Comparison of ENCODE assay signal across 8 cellular contexts in genomic region chr5:154610321-154611154, GRCh38.
DNase-seq lines count a peak whose midpoint lies in the region; ATAC-seq, FAIRE-seq and TF ChIP-seq lines count a peak whose summit lies in the region.

No MANE protein-coding gene starts in this region.

- H3K36me3 Mint-ChIP-seq in activated naive CD4-positive, alpha-beta T cell treated with anti-CD3 and anti-CD28 coated beads, Interleukin-2, amount 50 U/mL, for 72 hours, result no peaks in the 10 kb centered on the region

- H3K27ac Mint-ChIP-seq in activated naive CD4-positive, alpha-beta T cell treated with anti-CD3 and anti-CD28 coated beads, Interleukin-2, amount 50 U/mL, for 72 hours, result no peak overlapping the region

- peaks cover 18% of the 10 kb centered on the region for H3K4me1 ChIP-seq in cardiac muscle cell (ENCODE audit: low read depth)
- peaks cover 0 to 10% (median 0%) of the 10 kb centered on the region in 3 donors for H3K4me1 ChIP-seq in pancreas

- H3K36me3 ChIP-seq in cardiac muscle cell (no peaks in the 10 kb centered on the region), pancreas (no peaks in the 10 kb centered on the region)

- no peak overlapping the region for H3K4me3 ChIP-seq in Jurkat, Clone E6-1 (ENCODE audit: low read length)
- H3K4me3 ChIP-seq in cardiac muscle cell (peak overlapping the region; percentile 30), pancreas (peak overlapping the region in 2 of 4 donors; percentile 9 to 46)

- H3K9me3 ChIP-seq in cardiac muscle cell (ENCODE audit: low read depth), result no peaks in the 10 kb centered on the region
- H3K9me3 ChIP-seq in pancreas, result no peaks in the 10 kb centered on the region

- FAIRE-seq in pancreas (lab: Jason Lieb, UNC), result no peak

- CTCF ChIA-PET in RWPE1 (lab: Yijun Ruan, JAX), result interaction anchor here (0.5 to 4.8 kb wide), 17 partner anchors 16 to 1736 kb away, joined by 3 to 40 read pairs (median 3); no protein-coding TSS in a partner anchor

- H3K27me3 ChIP-seq in cardiac muscle cell, result peaks cover 27% of the 10 kb centered on the region
- H3K27me3 ChIP-seq in pancreas, result peaks cover 0 to 28% (median 0%) of the 10 kb centered on the region in 4 donors

- POLR2A ChIA-PET in RWPE1 (lab: Yijun Ruan, JAX; ENCODE audit: low non-redundant PET), result no interaction called here

- DNase-seq in ELR (ENCODE audit: low read depth), result peak; percentile 82
- peak; percentile 35 for DNase-seq in Jurkat, Clone E6-1 (ENCODE audit: low read depth, low spot score)
- DNase-seq in RWPE1 (ENCODE audit: low spot score), result peak; percentile 91
- peak in 1 of 2 donors; percentile 84 for DNase-seq in activated naive CD4-positive, alpha-beta T cell treated with anti-CD3 and anti-CD28 coated beads, Interleukin-2, amount 50 U/mL, for 72 hours (ENCODE audit: low spot score in 2 of 2)
- peak; percentile 83 to 91 for DNase-seq in cardiac muscle cell (ENCODE audit: low read depth in 1 of 2, low spot score in 1 of 2)
- DNase-seq in pancreas, result peak; percentile 50 to 91 (median 79)
- peak; percentile 76 for DNase-seq in ureter (ENCODE audit: low spot score)

- TF ChIP-seq CTCF in RWPE1 (conservative IDR thresholded peaks at IDR 0.05; ENCODE audit: low read depth) (peak; percentile 86), cardiac muscle cell (IDR thresholded peaks at IDR 0.05; ENCODE audit: low read depth, low read length) (peak; percentile 96), pancreas (IDR thresholded peaks at IDR 0.05) (peak; percentile 45 to 83 (median 74))

- H3K9me3 Mint-ChIP-seq in activated naive CD4-positive, alpha-beta T cell treated with anti-CD3 and anti-CD28 coated beads, Interleukin-2, amount 50 U/mL, for 72 hours, result no peaks in the 10 kb centered on the region

- H3K27ac ChIP-seq in RWPE1, result no peak overlapping the region
- no peak overlapping the region for H3K27ac ChIP-seq in cardiac muscle cell
- H3K27ac ChIP-seq in pancreas, result no peak overlapping the region

- peak; percentile 88 for ATAC-seq in GM21717 (IDR thresholded peaks at IDR 0.05; ENCODE audit: unreplicated experiment)
- peak; percentile 87 to 99 for ATAC-seq in activated naive CD4-positive, alpha-beta T cell treated with anti-CD3 and anti-CD28 coated beads, Interleukin-2, amount 50 U/mL, for 72 hours
- peak; percentile 96 to 100 (median 99) for ATAC-seq in pancreas

- 2 to 3% methylated on average over 45 to 50 of the region's 50 CpGs for WGBS in pancreas, 2 donors

- intact Hi-C loops in pancreas (cut with DNase I), result no loop called here
